Comparison of ENCODE assay signal across 20 cellular contexts in genomic region chr15:62835351-62835750, GRCh38.
DNase-seq lines count a peak whose midpoint lies in the region; ATAC-seq and TF ChIP-seq lines count a peak whose summit lies in the region.
"Had no signal": no experiment of that assay in that cellular context is flagged by ENCODE, and none has a peak within 500 bp of the region (broad histone marks: within the 10 kb centered on the region; RNA-seq: fewer than 3 reads in every experiment).

No MANE protein-coding gene starts in this region.

- peaks cover 0 to 34% (median 0%) of the 10 kb centered on the region in 3 donors for H3K36me3 ChIP-seq in Peyer's patch
- H3K36me3 ChIP-seq in duodenal mucosa (ENCODE audit: control insufficient read depth in 1 of 2, insufficient read depth in 2 of 2, low read length in 2 of 2): peaks cover 21 to 55% of the 10 kb centered on the region in 2 donors

- H3K27me3 ChIP-seq in Peyer's patch: no peaks in the 10 kb centered on the region
- no peaks in the 10 kb centered on the region for H3K27me3 ChIP-seq in duodenal mucosa (ENCODE audit: control insufficient read depth in 1 of 2, insufficient read depth in 2 of 2, low read length in 2 of 2)
- H3K27me3 ChIP-seq: sigmoid colon, thyroid gland had no signal

- peak in 1 of 6 experiments; percentile 1 for TF ChIP-seq CTCF in Peyer's patch (IDR thresholded peaks at IDR 0.05)

- TF ChIP-seq POLR2A in Peyer's patch (IDR thresholded peaks at IDR 0.05): no peak

- no peak for DNase-seq in Peyer's patch
- DNase-seq in islet precursor cell: peak; percentile 66
- peak; percentile 47 for DNase-seq in renal cortical epithelial cell (ENCODE audit: low read depth)
- DNase-seq in dedifferentiated amniotic fluid mesenchymal stem cell (ENCODE audit: extremely low spot score): no peak
- no peak for DNase-seq in nucleus accumbens (lab: John Stamatoyannopoulos, UW)
- DNase-seq: activated CD8-positive, alpha-beta T cell treated with anti-CD3 and anti-CD28 coated beads, Interleukin-2, amount 10 ng/mL, durations not matched to agents 7 days and 5 days; activated naive CD4-positive, alpha-beta T cell treated with anti-CD3 and anti-CD28 coated beads, Interleukin-2, amount 10 ng/mL, durations not matched to agents 7 days and 5 days; activated T-cell treated with anti-CD3 and anti-CD28 coated beads, Interleukin-2, amount 50 U/mL, for 4 hours; aorta; hypothalamus; kidney; NCI-H1105 treated with DMSO at 0.1 percent for 48 hours; NCI-H526; occipital lobe; SHP77 treated with DMSO at 0.1 percent for 48 hours; sigmoid colon; stimulated activated naive CD4-positive, alpha-beta T cell; thyroid gland had no signal

- peak overlapping the region in 1 of 2 donors; percentile 9 for H3K9ac ChIP-seq in duodenal mucosa (ENCODE audit: low read depth in 1 of 2, low read length in 2 of 2)

- no peak for ATAC-seq in HG02588 (IDR thresholded peaks at IDR 0.05; ENCODE audit: unreplicated experiment)
- ATAC-seq: activated CD8-positive, alpha-beta T cell treated with anti-CD3 and anti-CD28 coated beads, Interleukin-2, amount 10 ng/mL, durations not matched to agents 7 days and 5 days; activated T-cell treated with anti-CD3 and anti-CD28 coated beads, Interleukin-2, amount 50 U/mL, for 4 hours had no signal

- H3K4me1 ChIP-seq in Peyer's patch (peaks cover 0 to 14% (median 1%) of the 10 kb centered on the region in 4 donors), duodenal mucosa (ENCODE audit: control insufficient read depth in 1 of 2, insufficient read depth in 2 of 2, low read length in 2 of 2) (peaks cover 0 to 26% of the 10 kb centered on the region in 2 donors)
- H3K4me1 ChIP-seq: thyroid gland had no signal

- H3K9me3 ChIP-seq in Peyer's patch (no peaks in the 10 kb centered on the region), duodenal mucosa (ENCODE audit: control insufficient read depth in 1 of 2, low read length in 2 of 2) (no peaks in the 10 kb centered on the region)
- H3K9me3 ChIP-seq: sigmoid colon, thyroid gland had no signal

- H3K27ac ChIP-seq in Peyer's patch (peak overlapping the region in 3 of 4 donors; percentile 38 to 71 (median 61)), duodenal mucosa (ENCODE audit: low read depth, low read length) (peak overlapping the region; percentile 17)
- H3K27ac ChIP-seq: thyroid gland had no signal

- H3K4me3 ChIP-seq in Peyer's patch: no peak overlapping the region
- H3K4me3 ChIP-seq in duodenal mucosa (ENCODE audit: low read depth in 1 of 2, low read length in 2 of 2): no peak overlapping the region
- H3K4me3 ChIP-seq: sigmoid colon, thyroid gland had no signal

Comparison
In these comparisons a context has a peak if more than half of its experiments do, and no peak if none do; other contexts are left out.
1. DNase-seq: peak in islet precursor cell (single experiment) and renal cortical epithelial cell (single experiment); none in Peyer's patch (0 of 3), dedifferentiated amniotic fluid mesenchymal stem cell (single experiment) and nucleus accumbens (0 of 56).